Comparison of ENCODE assay signal across 13 cellular contexts in the genomic region with DNA sequence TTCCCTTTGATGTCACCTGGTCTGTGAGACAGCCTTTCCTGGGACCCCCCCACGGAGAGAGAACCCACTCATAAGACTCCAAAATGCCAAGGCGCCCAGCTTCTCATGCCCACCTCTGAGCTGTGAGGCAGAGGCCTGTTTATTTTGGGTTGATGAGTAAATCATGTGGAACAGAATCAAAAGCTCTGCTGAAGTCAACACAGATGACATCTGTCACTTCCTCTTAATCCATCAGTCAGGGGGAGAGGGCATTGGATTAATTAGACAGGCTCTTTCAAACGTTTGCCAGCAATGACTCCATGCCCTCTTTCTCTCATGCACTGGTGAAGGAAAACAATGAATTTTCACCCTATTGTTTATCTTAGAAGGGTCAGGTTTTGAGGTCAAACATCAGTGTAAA.
DNase-seq lines count a peak whose midpoint lies in the region; ATAC-seq lines count a peak whose summit lies in the region.
"Had no signal": no experiment of that assay in that cellular context is flagged by ENCODE, and none has a peak within 500 bp of the region (broad histone marks: within the 10 kb centered on the region; RNA-seq: fewer than 3 reads in every experiment).

No MANE protein-coding gene starts in this region.

- DNase-seq in NCI-H1092 treated with DMSO at 0.1 percent for 48 hours (lab: John Stamatoyannopoulos, UW): peak; percentile 51
- DNase-seq in NCI-H1092 (lab: John Stamatoyannopoulos, UW): no peak
- DNase-seq in NCI-H524 (lab: John Stamatoyannopoulos, UW): peak; percentile 91 to 93
- peak; percentile 11 for DNase-seq in globus pallidus (ENCODE audit: low spot score)
- DNase-seq in T-helper 2 cell: no peak
- no peak for DNase-seq in AG08395 (ENCODE audit: low spot score)
- DNase-seq: activated CD4-positive, alpha-beta T cell treated with anti-CD3 and anti-CD28 coated beads, Interleukin-2, amount 50 U/mL, for 1 hour; COR-L47; sigmoid colon; stimulated activated naive CD8-positive, alpha-beta T cell treated with anti-CD3 and anti-CD28 coated beads, Interleukin-15, amount 100 ng/mL, for 72 hours; T-helper 1 cell had no signal

- H3K4me1 ChIP-seq in subcutaneous abdominal adipose tissue (ENCODE audit: control insufficient read depth in 5 of 5, insufficient read depth in 5 of 5, low read length in 5 of 5): peaks cover 6 to 76% (median 63%) of the 10 kb centered on the region in 5 donors
- H3K4me1 ChIP-seq: sigmoid colon had no signal

- peak overlapping the region in 1 of 5 donors; percentile 56 for H3K9ac ChIP-seq in subcutaneous abdominal adipose tissue (ENCODE audit: low read length in 5 of 5)

- no peaks in the 10 kb centered on the region for H3K27me3 ChIP-seq in subcutaneous abdominal adipose tissue (ENCODE audit: control insufficient read depth in 5 of 5, insufficient read depth in 4 of 5, low read length in 5 of 5)
- H3K27me3 ChIP-seq: sigmoid colon had no signal

- ATAC-seq in HG03520 (IDR thresholded peaks at IDR 0.05; ENCODE audit: unreplicated experiment): no peak
- ATAC-seq: stimulated activated naive CD8-positive, alpha-beta T cell treated with anti-CD3 and anti-CD28 coated beads, Interleukin-15, amount 100 ng/mL, for 72 hours had no signal

- peak overlapping the region; percentile 72 for H3K27ac ChIP-seq in subcutaneous abdominal adipose tissue (ENCODE audit: low read depth, low read length)
- H3K27ac ChIP-seq: sigmoid colon had no signal

- no peaks in the 10 kb centered on the region for H3K9me3 ChIP-seq in subcutaneous abdominal adipose tissue (ENCODE audit: control insufficient read depth in 5 of 5, low read length in 5 of 5)
- H3K9me3 ChIP-seq: sigmoid colon had no signal

- H3K36me3 ChIP-seq in subcutaneous abdominal adipose tissue (ENCODE audit: control insufficient read depth in 5 of 5, insufficient read depth in 5 of 5, low read length in 5 of 5): no peaks in the 10 kb centered on the region
- H3K36me3 ChIP-seq: sigmoid colon had no signal

- no peak overlapping the region for H3K4me3 ChIP-seq in subcutaneous abdominal adipose tissue (ENCODE audit: low read depth in 1 of 5, low read length in 5 of 5)
- H3K4me3 ChIP-seq: sigmoid colon had no signal

Comparison
In these comparisons a context has a peak if more than half of its experiments do, and no peak if none do; other contexts are left out.
1. DNase-seq: peak in NCI-H1092 treated with DMSO at 0.1 percent for 48 hours (single experiment), NCI-H524 (2 of 2) and globus pallidus (single experiment); none in NCI-H1092 (single experiment), T-helper 2 cell (0 of 5) and AG08395 (single experiment).